In genomic region chr18:48771641-48772380, GRCh38 we compare ENCODE assay signal across 11 cellular contexts.
DNase-seq lines count a peak whose midpoint lies in the region; ATAC-seq and TF ChIP-seq lines count a peak whose summit lies in the region.
"Had no signal": no experiment of that assay in that cellular context is flagged by ENCODE, and none has a peak within 500 bp of the region (broad histone marks: within the 10 kb centered on the region; RNA-seq: fewer than 3 reads in every experiment).

No MANE protein-coding gene starts in this region.

- H3K4me1 ChIP-seq in right lobe of liver, result peaks cover 0 to 16% (median 0%) of the 10 kb centered on the region in 4 donors
- H3K4me1 ChIP-seq in subcutaneous abdominal adipose tissue (ENCODE audit: control insufficient read depth in 5 of 5, insufficient read depth in 5 of 5, low read length in 5 of 5), result peaks cover 0 to 34% (median 17%) of the 10 kb centered on the region in 5 donors

- WGBS in right lobe of liver (ENCODE audit: insufficient coverage, low coverage, low lambda C conversion rate, missing lambda C conversion rate), result 66% methylated on average over 4 of the region's 23 CpGs

- intact Hi-C loops in right lobe of liver (cut with DNase I), result no loop called here

- CTCF ChIA-PET in GM10248 (lab: Yijun Ruan, JAX), result interaction anchor here (1.0 to 2.3 kb wide), 4 partner anchors 8 to 48 kb away, joined by 3 to 6 read pairs (median 3); no protein-coding TSS in a partner anchor

- H3K36me3 ChIP-seq in right lobe of liver (peaks cover 0 to 27% (median 0%) of the 10 kb centered on the region in 4 donors), subcutaneous abdominal adipose tissue (ENCODE audit: control insufficient read depth in 5 of 5, insufficient read depth in 5 of 5, low read length in 5 of 5) (peaks cover 4 to 62% (median 33%) of the 10 kb centered on the region in 5 donors)

- TF ChIP-seq CTCF in coronary artery (IDR thresholded peaks at IDR 0.05) (no peak), right lobe of liver (IDR thresholded peaks at IDR 0.05) (no peak), GM10248 (IDR thresholded peaks at IDR 0.05; ENCODE audit: control extremely low read depth, extremely low read depth, low read depth, missing control alignments) (no peak)

- ATAC-seq in right lobe of liver (peak; percentile 36 to 72 (median 52)), GM21515 (IDR thresholded peaks at IDR 0.05; ENCODE audit: unreplicated experiment) (no peak)
- ATAC-seq: activated CD8-positive, alpha-beta T cell treated with anti-CD3 and anti-CD28 coated beads, Interleukin-2, amount 10 ng/mL, durations not matched to agents 7 days and 5 days had no signal

- DNase-seq in NCI-H2227 (lab: John Stamatoyannopoulos, UW; ENCODE audit: unreplicated experiment) (peak; percentile 28), coronary artery (ENCODE audit: low spot score) (no peak), right lobe of liver (peak in 1 of 3 donors; percentile 73), AML-193 (lab: John Stamatoyannopoulos, UW) (no peak), GM10248 (ENCODE audit: extremely low spot score) (no peak)
- DNase-seq: activated CD8-positive, alpha-beta T cell treated with anti-CD3 and anti-CD28 coated beads, Interleukin-2, amount 10 ng/mL, durations not matched to agents 7 days and 5 days; esophagus squamous epithelium; small intestine had no signal

- H3K27me3 ChIP-seq in right lobe of liver (no peaks in the 10 kb centered on the region), subcutaneous abdominal adipose tissue (ENCODE audit: control insufficient read depth in 5 of 5, insufficient read depth in 4 of 5, low read length in 5 of 5) (no peaks in the 10 kb centered on the region)
- H3K27me3 ChIP-seq: esophagus squamous epithelium had no signal

- H3K27ac ChIP-seq in coronary artery, result peak overlapping the region; percentile 57 to 81
- peak overlapping the region in 2 of 3 donors; percentile 3 to 16 for H3K27ac ChIP-seq in right lobe of liver
- peak overlapping the region; percentile 16 for H3K27ac ChIP-seq in subcutaneous abdominal adipose tissue (ENCODE audit: low read depth, low read length)
- H3K27ac ChIP-seq: KMS-11 had no signal

- H3K4me3 ChIP-seq in coronary artery (peak overlapping the region; percentile 34), right lobe of liver (no peak overlapping the region), subcutaneous abdominal adipose tissue (ENCODE audit: low read depth in 1 of 5, low read length in 5 of 5) (no peak overlapping the region)
- H3K4me3 ChIP-seq: esophagus squamous epithelium had no signal

- POLR2A ChIA-PET in GM10248 (lab: Yijun Ruan, JAX), result no interaction called here

- peak overlapping the region in 1 of 5 donors; percentile 12 for H3K9ac ChIP-seq in subcutaneous abdominal adipose tissue (ENCODE audit: low read length in 5 of 5)
- H3K9ac ChIP-seq: KMS-11 had no signal

- TF ChIP-seq POLR2A in right lobe of liver (IDR thresholded peaks at IDR 0.05), result no peak

- H3K9me3 ChIP-seq in right lobe of liver (no peaks in the 10 kb centered on the region), subcutaneous abdominal adipose tissue (ENCODE audit: control insufficient read depth in 5 of 5, low read length in 5 of 5) (no peaks in the 10 kb centered on the region)
- H3K9me3 ChIP-seq: esophagus squamous epithelium had no signal

Comparison
In these comparisons a context has a peak if more than half of its experiments do, and no peak if none do; other contexts are left out.
1. H3K27ac ChIP-seq: peak in every context shown above with its lines; median percentile 69 in coronary artery; 16 in subcutaneous abdominal adipose tissue; 10 in right lobe of liver.